1 cellular context compared by ENCODE assay signal in genomic region chr6:168956141-168956838, GRCh38.
TF ChIP-seq lines count a peak whose summit lies in the region.

No MANE protein-coding gene starts in this region.

TF ChIP-seq in HEK293, 187 proteins besides CTCF, POLR2A, EP300 and RAD21 (continued from another document):
- TF ChIP-seq ZNF518A (tag by site-specific recombination; conservative IDR thresholded peaks at IDR 0.05; ENCODE audit: low read depth) (peak; percentile 44; the same call in 1 of the 2 replicates), HOXA7 (CRISPR knock-in tag; IDR thresholded peaks at IDR 0.05; ENCODE audit: borderline replicate concordance) (no peak)
